In the genomic region with DNA sequence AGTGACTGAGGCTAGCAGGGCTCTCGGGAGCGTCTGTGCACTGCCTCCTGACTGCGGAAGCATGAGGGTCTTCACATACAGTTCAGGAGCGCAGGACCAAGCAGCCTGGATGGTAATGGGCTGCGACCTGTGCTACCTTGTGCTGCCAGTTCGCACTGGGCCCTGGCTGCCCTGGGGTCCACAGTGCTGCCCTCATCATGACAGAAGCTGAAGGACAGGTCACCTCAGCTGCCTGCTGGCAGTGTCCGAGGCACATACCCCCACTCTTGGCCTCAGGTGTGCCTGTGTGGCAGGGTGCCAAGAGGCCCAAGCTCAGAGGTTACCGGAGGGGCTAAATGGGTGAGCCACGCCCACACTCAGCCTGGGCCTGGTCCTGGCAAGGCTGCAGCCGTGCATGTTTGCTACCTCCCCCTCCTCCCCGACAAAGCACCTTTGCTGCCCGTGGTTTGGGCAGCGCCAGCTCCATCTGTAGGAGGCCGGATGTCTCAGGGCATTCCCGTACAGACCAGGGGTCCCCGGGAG, we compare ENCODE assay signal across 11 cellular contexts. TPM values are rescaled to one million over a fixed set of nuclear protein-coding genes. Genes with fewer than 3 reads are reported as not detected.
DNase-seq lines count a peak whose midpoint lies in the region; ATAC-seq, FAIRE-seq and TF ChIP-seq lines count a peak whose summit lies in the region.
"Had no signal": no experiment of that assay in that cellular context is flagged by ENCODE, and none has a peak within 500 bp of the region (broad histone marks: within the 10 kb centered on the region; RNA-seq: fewer than 3 reads in every experiment).

No MANE protein-coding gene starts in this region.

- peak overlapping the region; percentile 81 for H2BK5ac ChIP-seq in H1 (ENCODE audit: low read depth, low read length)

- no peak overlapping the region for H3K23ac ChIP-seq in H1 (ENCODE audit: insufficient read length)

- no peak overlapping the region for H3K4me3 Mint-ChIP-seq in T-helper 2 cell treated with Interferon-gamma antibody and Interleukin-4, amounts not matched to agents 5 μg/mL and 100 μg/mL, for 36 hours
- H3K4me3 Mint-ChIP-seq in stimulated activated effector memory CD8-positive, alpha-beta T cell treated with anti-CD3 and anti-CD28 coated beads, Interleukin-12 subunit alpha, Interleukin-12 subunit beta, amount 100 ng/mL, for 72 hours: no peak overlapping the region

- H3K23me2 ChIP-seq in H1 (ENCODE audit: low read depth, low read length): peaks cover 9% of the 10 kb centered on the region

- no peak for DNase-seq in T-helper 2 cell treated with Interferon-gamma antibody and Interleukin-4, amounts not matched to agents 5 μg/mL and 100 μg/mL, for 36 hours (ENCODE audit: low spot score)
- no peak for DNase-seq in T-helper 2 cell
- peak; percentile 33 for DNase-seq in NCI-H69 (lab: John Stamatoyannopoulos, UW)
- no peak for DNase-seq in H1 (ENCODE audit: low read depth in 1 of 2, low spot score in 2 of 2)
- DNase-seq in stimulated activated effector memory CD8-positive, alpha-beta T cell treated with anti-CD3 and anti-CD28 coated beads, Interleukin-12 subunit alpha, Interleukin-12 subunit beta, amount 100 ng/mL, for 72 hours (ENCODE audit: low spot score in 2 of 2): no peak
- DNase-seq in dermis blood vessel endothelial cell: no peak
- no peak for DNase-seq in SW 1271 (lab: John Stamatoyannopoulos, UW)
- no peak for DNase-seq in GF-D8 (lab: John Stamatoyannopoulos, UW)
- DNase-seq: NCI-H1048, NCI-H774 had no signal

- peaks cover 0 to 19% (median 13%) of the 10 kb centered on the region in 4 experiments; a peak in 6 of 7 replicates for H3K4me1 ChIP-seq in H1 (replicated peaks in 1 of 4; ENCODE audit: control insufficient read depth in 3 of 4, insufficient read depth in 4 of 4, low read length in 3 of 4)

- no peak overlapping the region for H3K27ac ChIP-seq in H1 (ENCODE audit: low read depth, low read length)
- H3K27ac ChIP-seq: thoracic aorta had no signal

- H3K27ac Mint-ChIP-seq in T-helper 2 cell treated with Interferon-gamma antibody and Interleukin-4, amounts not matched to agents 5 μg/mL and 100 μg/mL, for 36 hours: peak overlapping the region; percentile 27
- peak overlapping the region; percentile 20 for H3K27ac Mint-ChIP-seq in stimulated activated effector memory CD8-positive, alpha-beta T cell treated with anti-CD3 and anti-CD28 coated beads, Interleukin-12 subunit alpha, Interleukin-12 subunit beta, amount 100 ng/mL, for 72 hours

- no peaks in the 10 kb centered on the region for H3K27me3 ChIP-seq in H1 (replicated peaks in 1 of 4; ENCODE audit: control insufficient read depth in 3 of 4, extremely low read depth in 1 of 4, insufficient read depth in 3 of 4, low read length in 3 of 4)

- no peak overlapping the region for H2BK15ac ChIP-seq in H1 (ENCODE audit: low read length)

- TF ChIP-seq EP300 in H1 (IDR thresholded peaks at IDR 0.05; ENCODE audit: borderline replicate concordance in 1 of 2, low read depth in 2 of 2, low read length in 2 of 2): no peak

- H2AFZ ChIP-seq in H1 (ENCODE audit: low read length): no peak overlapping the region

- no peak overlapping the region for H2AK5ac ChIP-seq in H1 (ENCODE audit: low read depth, low read length)

- H4K5ac ChIP-seq in H1 (ENCODE audit: insufficient read length, low read depth, low read length): no peak overlapping the region

- no peak overlapping the region for H3K18ac ChIP-seq in H1 (ENCODE audit: extremely low read depth, low read length)

- no peak overlapping the region for H3K4me3 ChIP-seq in H1 (ENCODE audit: extremely low read depth in 1 of 4, insufficient read depth in 2 of 4, low read depth in 3 of 4, low read length in 4 of 4)
- H3K4me3 ChIP-seq: thoracic aorta had no signal

- H3K14ac ChIP-seq in H1 (ENCODE audit: insufficient read length): no peak overlapping the region

- peaks cover 2% of the 10 kb centered on the region for H3K27me3 Mint-ChIP-seq in T-helper 2 cell treated with Interferon-gamma antibody and Interleukin-4, amounts not matched to agents 5 μg/mL and 100 μg/mL, for 36 hours (ENCODE audit: low read depth)

- H4K8ac ChIP-seq in H1 (ENCODE audit: extremely low read depth, insufficient read depth, low read length): peak overlapping the region; percentile 80; the same call in 1 of the 2 replicates

- CTCF ChIA-PET in H1 (lab: Charles Lee; ENCODE audit: partially characterized antibody): interaction anchor here (0.6 to 2.9 kb wide), 32 partner anchors 8 to 1515 kb away, joined by 3 to 11 read pairs (median 4); no protein-coding TSS in a partner anchor

- WGBS in H1 (ENCODE audit: extremely low coverage in 1 of 2, insufficient coverage in 1 of 2, insufficient read length in 1 of 2, insufficient replicate concordance in 2 of 2, low coverage in 1 of 2, low lambda C conversion rate in 2 of 2, missing lambda C conversion rate in 1 of 2), 2 experiments: 86% methylated on average over 16 of the region's 16 CpGs; no CpG with 5 or more reads in 1 of the 2 experiments

- no peaks in the 10 kb centered on the region for H3K9me3 Mint-ChIP-seq in T-helper 2 cell treated with Interferon-gamma antibody and Interleukin-4, amounts not matched to agents 5 μg/mL and 100 μg/mL, for 36 hours
- H3K9me3 Mint-ChIP-seq in stimulated activated effector memory CD8-positive, alpha-beta T cell treated with anti-CD3 and anti-CD28 coated beads, Interleukin-12 subunit alpha, Interleukin-12 subunit beta, amount 100 ng/mL, for 72 hours: no peaks in the 10 kb centered on the region

- H3K56ac ChIP-seq in H1 (replicated peaks; ENCODE audit: insufficient read length, low read depth, low read length): no peak overlapping the region

- no peak overlapping the region for H2BK120ac ChIP-seq in H1 (replicated peaks; ENCODE audit: low read depth, low read length)

- H3K4me2 ChIP-seq in H1 (ENCODE audit: insufficient read depth in 1 of 2, low read depth in 2 of 2, low read length in 2 of 2): no peak overlapping the region

- TF ChIP-seq RAD21 in H1 (IDR thresholded peaks at IDR 0.05 in 1 of 2, conservative IDR thresholded peaks at IDR 0.05 in 1 of 2; ENCODE audit: low read depth in 2 of 2, low read length in 2 of 2): no peak

- H3K36me3 Mint-ChIP-seq in T-helper 2 cell treated with Interferon-gamma antibody and Interleukin-4, amounts not matched to agents 5 μg/mL and 100 μg/mL, for 36 hours (ENCODE audit: low read depth): no peaks in the 10 kb centered on the region
- peaks cover 55% of the 10 kb centered on the region for H3K36me3 Mint-ChIP-seq in stimulated activated effector memory CD8-positive, alpha-beta T cell treated with anti-CD3 and anti-CD28 coated beads, Interleukin-12 subunit alpha, Interleukin-12 subunit beta, amount 100 ng/mL, for 72 hours

- peaks cover 3 to 29% of the 10 kb centered on the region in 2 experiments for H4K20me1 ChIP-seq in H1 (replicated peaks in 1 of 2; ENCODE audit: control insufficient read depth in 1 of 2, insufficient read depth in 2 of 2, low read length in 2 of 2)

- H3K9me3 ChIP-seq in H1 (ENCODE audit: insufficient read depth in 2 of 2, low read depth in 1 of 2, low read length in 1 of 2): no peaks in the 10 kb centered on the region
- H3K9me3 ChIP-seq: thoracic aorta had no signal

- H3K79me2 ChIP-seq in H1 (ENCODE audit: control insufficient read depth in 1 of 2, insufficient read depth in 2 of 2, low read length in 2 of 2): peaks cover 0 to 15% of the 10 kb centered on the region in 2 experiments; a peak in 2 of 4 replicates

- H3K79me1 ChIP-seq in H1 (ENCODE audit: low read depth, low read length): 0 out of 2 replicates have a peak, but pooled peaks cover 4% of the 10 kb centered on the region

- H2BK20ac ChIP-seq in H1 (ENCODE audit: low read length): no peak overlapping the region

- FAIRE-seq in H1 (lab: Jason Lieb, UNC): no peak

- TF ChIP-seq CTCF in H1 (IDR thresholded peaks at IDR 0.05; ENCODE audit: control extremely low read depth in 1 of 3, insufficient read depth in 1 of 3, low read depth in 1 of 3, low read length in 3 of 3): no peak

- no peak overlapping the region for H3K9ac ChIP-seq in H1 (replicated peaks in 1 of 4; ENCODE audit: extremely low read depth in 1 of 4, low read depth in 3 of 4, low read length in 3 of 4)

- POLR2A ChIA-PET in H1 (lab: Charles Lee; ENCODE audit: partially characterized antibody): interaction anchor here (0.7 to 1.9 kb wide), 7 partner anchors 8 to 728 kb away, joined by 3 to 5 read pairs (median 4); a partner anchor contains a TSS

- peak overlapping the region; percentile 75; the same call in 1 of the 2 replicates for H2BK12ac ChIP-seq in H1 (ENCODE audit: low read depth, low read length)

- H3K4ac ChIP-seq in H1 (replicated peaks; ENCODE audit: insufficient read length, low read depth, low read length): no peak overlapping the region

- TF ChIP-seq POLR2A in H1 (IDR thresholded peaks at IDR 0.05; ENCODE audit: control extremely low read depth in 1 of 2, low read depth in 2 of 2, low read length in 2 of 2): no peak

- peaks cover 8% of the 10 kb centered on the region for H3K4me1 Mint-ChIP-seq in T-helper 2 cell treated with Interferon-gamma antibody and Interleukin-4, amounts not matched to agents 5 μg/mL and 100 μg/mL, for 36 hours (ENCODE audit: low read depth)
- H3K4me1 Mint-ChIP-seq in stimulated activated effector memory CD8-positive, alpha-beta T cell treated with anti-CD3 and anti-CD28 coated beads, Interleukin-12 subunit alpha, Interleukin-12 subunit beta, amount 100 ng/mL, for 72 hours: peaks cover 53% of the 10 kb centered on the region

- H4K91ac ChIP-seq in H1 (replicated peaks; ENCODE audit: insufficient read length, low read length): no peak overlapping the region

- ATAC-seq in stimulated activated effector memory CD8-positive, alpha-beta T cell treated with anti-CD3 and anti-CD28 coated beads, Interleukin-12 subunit alpha, Interleukin-12 subunit beta, amount 100 ng/mL, for 72 hours: no peak

- H3K36me3 ChIP-seq in H1 (ENCODE audit: control insufficient read depth in 2 of 4, insufficient read depth in 4 of 4, low read length in 3 of 4): peaks cover 6 to 23% (median 11%) of the 10 kb centered on the region in 4 experiments; a peak in 6 of 8 replicates

RNA-seq across cellular contexts. Expression of a gene that starts 4.4 kb away (rescaled TPM):
- 13.0 and 13.2 TPM in 2 replicates for total RNA-seq in H1 (2021; fragmentation: NEBNext Ultra II Directional; extraction: Animal tissue kit (Norgen Biotek cat#: 25700))
- 23.3 and 34.0 TPM in 2 replicates for polyA plus RNA-seq in H1 (2011; rRNA removed)
- polyA plus RNA-seq in H1 (2011; cell fraction: cytosol; rRNA removed): 16.8 TPM
- polyA plus RNA-seq in H1 (2011; cell fraction: nucleus; rRNA removed): 32.3 TPM
- 7.5 to 14.7 TPM (median 13.9 TPM) in 4 replicates for polyA plus RNA-seq in H1 (2012, experiment 1 of 2)
- 14.4 TPM for polyA plus RNA-seq in H1 (2012, experiment 2 of 2)
- 6.7 TPM for polyA plus RNA-seq in H1 (2013, experiment 1 of 2)
- polyA plus RNA-seq in H1 (2013, experiment 2 of 2): 6.6 TPM
- 28.2 and 34.3 TPM in 2 replicates for polyA minus RNA-seq in H1 (2011; rRNA and poly(A)+ RNA removed)
- 14.8 TPM for polyA minus RNA-seq in H1 (2011; cell fraction: cytosol; rRNA and poly(A)+ RNA removed)
- polyA minus RNA-seq in H1 (2011; cell fraction: nucleus; rRNA and poly(A)+ RNA removed): 83.8 TPM
- 30.8 and 31.8 TPM in 2 replicates for total RNA-seq in dermis blood vessel endothelial cell

RNA-seq across cellular contexts. Expression of a gene that starts 4.5 kb away (rescaled TPM):
- 34.5 and 42.2 TPM in 2 replicates for total RNA-seq in H1 (2021; fragmentation: NEBNext Ultra II Directional; extraction: Animal tissue kit (Norgen Biotek cat#: 25700))
- polyA plus RNA-seq in H1 (2011; rRNA removed): 37.6 and 50.6 TPM in 2 replicates
- 49.1 TPM for polyA plus RNA-seq in H1 (2011; cell fraction: cytosol; rRNA removed)
- 50.5 TPM for polyA plus RNA-seq in H1 (2011; cell fraction: nucleus; rRNA removed)
- 35.1 to 40.8 TPM (median 39.9 TPM) in 4 replicates for polyA plus RNA-seq in H1 (2012, experiment 1 of 2)
- 46.2 TPM for polyA plus RNA-seq in H1 (2012, experiment 2 of 2)
- polyA plus RNA-seq in H1 (2013, experiment 1 of 2): 20.2 TPM
- 20.5 TPM for polyA plus RNA-seq in H1 (2013, experiment 2 of 2)
- 38.0 and 45.5 TPM in 2 replicates for polyA minus RNA-seq in H1 (2011; rRNA and poly(A)+ RNA removed)
- polyA minus RNA-seq in H1 (2011; cell fraction: cytosol; rRNA and poly(A)+ RNA removed): 21.7 TPM
- polyA minus RNA-seq in H1 (2011; cell fraction: nucleus; rRNA and poly(A)+ RNA removed): 58.7 TPM
- total RNA-seq in dermis blood vessel endothelial cell: 39.5 and 44.9 TPM in 2 replicates
